In genomic region chr3:40169983-40170382, GRCh38 we compare ENCODE assay signal across 10 cellular contexts.
A peak's percentile ranks its signal among the peaks of the same experiment; 100 is the strongest.
DNase-seq lines count a peak whose midpoint lies in the region; ATAC-seq, FAIRE-seq and TF ChIP-seq lines count a peak whose summit lies in the region.
"Had no signal": no experiment of that assay in that cellular context is flagged by ENCODE, and none has a peak within 500 bp of the region (broad histone marks: within the 10 kb centered on the region; RNA-seq: fewer than 3 reads in every experiment).

No MANE protein-coding gene starts in this region.

- no peak overlapping the region for H3K27ac ChIP-seq in foreskin keratinocyte

- no peak for TF ChIP-seq CTCF in foreskin keratinocyte (conservative IDR thresholded peaks at IDR 0.05)

- FAIRE-seq in GM12892 (lab: Jason Lieb, UNC) = peak; percentile 14

- no peaks in the 10 kb centered on the region for H3K4me1 ChIP-seq in foreskin keratinocyte

- DNase-seq in GM12892 (ENCODE audit: insufficient read length) (peak; percentile 19), RKO (ENCODE audit: low spot score) (no peak), foreskin keratinocyte (no peak), SIG-M5 (lab: John Stamatoyannopoulos, UW) (no peak), NCI-H146 treated with DMSO at 0.1 percent for 48 hours (lab: John Stamatoyannopoulos, UW; ENCODE audit: unreplicated experiment) (no peak)
- DNase-seq: anterior cingulate cortex, NCI-H2171 had no signal

- ATAC-seq in GM19463 (IDR thresholded peaks at IDR 0.05; ENCODE audit: unreplicated experiment) = peak; percentile 37
- peak; percentile 46 for ATAC-seq in HG02885 (IDR thresholded peaks at IDR 0.05; ENCODE audit: poor library complexity, unreplicated experiment)
- peak; percentile 14 for ATAC-seq in HG03575 (IDR thresholded peaks at IDR 0.05; ENCODE audit: extremely low read depth, insufficient number of reproducible peaks, low FRiP score, unreplicated experiment)
- no peak for ATAC-seq in foreskin keratinocyte

- no peak for TF ChIP-seq POLR2A in GM12892 (IDR thresholded peaks at IDR 0.05; ENCODE audit: low read depth, low read length)

- no peaks in the 10 kb centered on the region for H3K27me3 ChIP-seq in foreskin keratinocyte
